In the genomic region with DNA sequence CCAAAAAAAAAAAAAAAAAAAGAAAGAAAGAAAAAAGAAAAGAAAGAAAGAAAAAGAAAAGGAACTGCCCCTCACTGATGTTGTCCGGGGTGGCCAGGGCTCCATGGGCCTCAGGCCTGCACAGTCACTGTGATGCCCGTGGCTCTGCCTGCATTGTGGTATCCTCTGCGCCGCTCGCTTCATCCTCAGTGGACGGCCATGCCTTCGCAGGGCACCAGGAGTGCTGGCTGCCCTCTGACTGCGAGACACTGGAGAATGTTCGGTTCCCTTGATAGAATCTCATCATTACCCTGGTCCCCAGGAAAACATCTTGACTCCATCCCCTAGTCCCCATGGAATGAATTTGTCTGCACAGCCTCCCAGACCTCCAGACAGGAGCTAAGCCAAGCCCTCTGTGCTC, we compare ENCODE assay signal across 21 cellular contexts.
DNase-seq lines count a peak whose midpoint lies in the region; ATAC-seq, FAIRE-seq and TF ChIP-seq lines count a peak whose summit lies in the region.
"Had no signal": no experiment of that assay in that cellular context is flagged by ENCODE, and none has a peak within 500 bp of the region (broad histone marks: within the 10 kb centered on the region; RNA-seq: fewer than 3 reads in every experiment).

No MANE protein-coding gene starts in this region.

- no peak overlapping the region for H3K18ac ChIP-seq in H1 (ENCODE audit: extremely low read depth, low read length)

- intact Hi-C loops in spleen (cut with DNase I; ENCODE audit: low total_unique reads): no loop called here

- no peak for TF ChIP-seq EP300 in H1 (IDR thresholded peaks at IDR 0.05; ENCODE audit: borderline replicate concordance in 1 of 2, low read depth in 2 of 2, low read length in 2 of 2)

- H4K5ac ChIP-seq in H1 (ENCODE audit: insufficient read length, low read depth, low read length): no peak overlapping the region

- no peak for TF ChIP-seq RAD21 in H1 (IDR thresholded peaks at IDR 0.05 in 1 of 2, conservative IDR thresholded peaks at IDR 0.05 in 1 of 2; ENCODE audit: low read depth in 2 of 2, low read length in 2 of 2)

- in situ Hi-C loops in GM13976 (cut with MboI; ENCODE audit: low sequenced_read_pairs, unreplicated experiment): no loop called here

- 0 out of 2 replicates have a peak overlapping the region, but pooled peaks have one; percentile 4 for H4K8ac ChIP-seq in H1 (ENCODE audit: extremely low read depth, insufficient read depth, low read length)

- H2BK20ac ChIP-seq in H1 (ENCODE audit: low read length): no peak overlapping the region

- POLR2A ChIA-PET in H1 (lab: Charles Lee; ENCODE audit: partially characterized antibody): no interaction called here

- H4K91ac ChIP-seq in H1 (replicated peaks; ENCODE audit: insufficient read length, low read length): no peak overlapping the region

- WGBS in H1 (ENCODE audit: extremely low coverage in 1 of 2, insufficient coverage in 1 of 2, insufficient read length in 1 of 2, insufficient replicate concordance in 2 of 2, low coverage in 1 of 2, low lambda C conversion rate in 2 of 2, missing lambda C conversion rate in 1 of 2), 2 experiments: 93% methylated on average over 8 of the region's 9 CpGs; no CpG with 5 or more reads in 1 of the 2 experiments
- 79 to 98% (median 95%) methylated on average over 9 of the region's 9 CpGs for WGBS in spleen, 5 donors

- H3K27ac ChIP-seq in Peyer's patch: no peak overlapping the region
- H3K27ac ChIP-seq in H1 (ENCODE audit: low read depth, low read length): no peak overlapping the region
- H3K27ac ChIP-seq in osteoblast (ENCODE audit: low read depth, low read length): no peak overlapping the region
- no peak overlapping the region for H3K27ac ChIP-seq in spleen
- H3K27ac ChIP-seq: BLaER1, C4-2B, GM23248 had no signal

- no peak overlapping the region for H3K14ac ChIP-seq in H1 (ENCODE audit: insufficient read length)

- FAIRE-seq in H1 (lab: Jason Lieb, UNC): no peak
- FAIRE-seq: G401.6, GM18507 had no signal

- H3K79me2 ChIP-seq in H1 (ENCODE audit: control insufficient read depth in 1 of 2, insufficient read depth in 2 of 2, low read length in 2 of 2) (no peaks in the 10 kb centered on the region), osteoblast (ENCODE audit: insufficient read depth, low read length) (no peaks in the 10 kb centered on the region)

- H2BK5ac ChIP-seq in H1 (ENCODE audit: low read depth, low read length): no peak overlapping the region

- no peak overlapping the region for H2BK120ac ChIP-seq in H1 (replicated peaks; ENCODE audit: low read depth, low read length)

- H3K9ac ChIP-seq in H1 (replicated peaks in 1 of 4; ENCODE audit: extremely low read depth in 1 of 4, low read depth in 3 of 4, low read length in 3 of 4): no peak overlapping the region
- H3K9ac ChIP-seq: BLaER1, GM23248 had no signal

- H3K4me2 ChIP-seq in H1 (ENCODE audit: insufficient read depth in 1 of 2, low read depth in 2 of 2, low read length in 2 of 2) (no peak overlapping the region), osteoblast (ENCODE audit: insufficient read depth, low read length) (no peak overlapping the region)
- H3K4me2 ChIP-seq: BLaER1 had no signal

- no peaks in the 10 kb centered on the region for H3K4me1 ChIP-seq in Peyer's patch
- peaks cover 0 to 3% (median 0%) of the 10 kb centered on the region in 4 experiments; a peak in 1 of 7 replicates for H3K4me1 ChIP-seq in H1 (replicated peaks in 1 of 4; ENCODE audit: control insufficient read depth in 3 of 4, insufficient read depth in 4 of 4, low read length in 3 of 4)
- H3K4me1 ChIP-seq in osteoblast (ENCODE audit: insufficient read depth, low read length): peaks cover 3% of the 10 kb centered on the region
- peaks cover 0 to 15% (median 5%) of the 10 kb centered on the region in 6 donors for H3K4me1 ChIP-seq in spleen
- H3K4me1 ChIP-seq: BLaER1, Caco-2 had no signal

- H3K4me3 ChIP-seq in Peyer's patch (no peak overlapping the region), H1 (ENCODE audit: extremely low read depth in 1 of 4, insufficient read depth in 2 of 4, low read depth in 3 of 4, low read length in 4 of 4) (no peak overlapping the region), osteoblast (ENCODE audit: insufficient read depth, low read length) (no peak overlapping the region), spleen (no peak overlapping the region)
- H3K4me3 ChIP-seq: BLaER1, GM23248 had no signal

- no peak overlapping the region for H2AK5ac ChIP-seq in H1 (ENCODE audit: low read depth, low read length)

- CTCF ChIA-PET in H1 (lab: Charles Lee; ENCODE audit: partially characterized antibody): interaction anchor here (1.2 kb wide), 1 partner anchor 92 kb away, joined by 3 read pairs; no protein-coding TSS in a partner anchor

- TF ChIP-seq POLR2A in Peyer's patch (IDR thresholded peaks at IDR 0.05): no peak
- TF ChIP-seq POLR2A in H1 (IDR thresholded peaks at IDR 0.05; ENCODE audit: control extremely low read depth in 1 of 2, low read depth in 2 of 2, low read length in 2 of 2): no peak
- TF ChIP-seq POLR2A in spleen (IDR thresholded peaks at IDR 0.05): no peak

- H3K27me3 ChIP-seq in Peyer's patch: no peaks in the 10 kb centered on the region
- H3K27me3 ChIP-seq in H1 (replicated peaks in 1 of 4; ENCODE audit: control insufficient read depth in 3 of 4, extremely low read depth in 1 of 4, insufficient read depth in 3 of 4, low read length in 3 of 4): no peaks in the 10 kb centered on the region; a peak in 1 of 7 replicates
- peaks cover 4% of the 10 kb centered on the region for H3K27me3 ChIP-seq in osteoblast (ENCODE audit: insufficient read depth, low read length)
- no peaks in the 10 kb centered on the region for H3K27me3 ChIP-seq in spleen (replicated peaks in 1 of 7)
- H3K27me3 ChIP-seq: BLaER1 had no signal

- DNase-seq in Peyer's patch (peak in 2 of 3 donors; percentile 37 to 40), H1 (ENCODE audit: low read depth in 1 of 2, low spot score in 2 of 2) (no peak), osteoblast (ENCODE audit: insufficient read length, low spot score, missing footprints) (peak; percentile 27), spleen (peak; percentile 42), GM13976 (ENCODE audit: low spot score) (no peak), AG08396 (ENCODE audit: low spot score) (no peak)
- DNase-seq: Caco-2; CD4-positive, CD25-positive, alpha-beta regulatory T cell; CD8-positive, alpha-beta T cell; DMS153; DND-41; GM23248; H9; HFFc6 had no signal

- H3K23me2 ChIP-seq in H1 (ENCODE audit: low read depth, low read length): peaks cover 4% of the 10 kb centered on the region; the same call in 1 of the 2 replicates

- H2BK12ac ChIP-seq in H1 (ENCODE audit: low read depth, low read length): no peak overlapping the region

- TF ChIP-seq CTCF in Peyer's patch (IDR thresholded peaks at IDR 0.05) (no peak), H1 (IDR thresholded peaks at IDR 0.05; ENCODE audit: control extremely low read depth in 1 of 3, insufficient read depth in 1 of 3, low read depth in 1 of 3, low read length in 3 of 3) (no peak), osteoblast (IDR thresholded peaks at IDR 0.05; ENCODE audit: extremely low read depth, low read depth, low read length) (no peak), spleen (IDR thresholded peaks at IDR 0.05 in 8 of 11, conservative IDR thresholded peaks at IDR 0.05 in 3 of 11) (no peak), GM13976 (IDR thresholded peaks at IDR 0.05; ENCODE audit: borderline replicate concordance, control extremely low read depth, extremely low read depth, insufficient read depth, missing control alignments) (no peak)

- H3K9me3 ChIP-seq in Peyer's patch (no peaks in the 10 kb centered on the region), H1 (ENCODE audit: insufficient read depth in 2 of 2, low read depth in 1 of 2, low read length in 1 of 2) (no peaks in the 10 kb centered on the region), osteoblast (ENCODE audit: low read depth, low read length) (no peaks in the 10 kb centered on the region), spleen (no peaks in the 10 kb centered on the region)
- H3K9me3 ChIP-seq: BLaER1, Caco-2 had no signal

- no peak overlapping the region for H2BK15ac ChIP-seq in H1 (ENCODE audit: low read length)

- no peak overlapping the region for H3K56ac ChIP-seq in H1 (replicated peaks; ENCODE audit: insufficient read length, low read depth, low read length)

- H4K20me1 ChIP-seq in H1 (replicated peaks in 1 of 2; ENCODE audit: control insufficient read depth in 1 of 2, insufficient read depth in 2 of 2, low read length in 2 of 2) (peaks cover 0 to 4% of the 10 kb centered on the region in 2 experiments), osteoblast (ENCODE audit: insufficient read depth, low read length) (no peaks in the 10 kb centered on the region)
- H4K20me1 ChIP-seq: BLaER1 had no signal

- no peaks in the 10 kb centered on the region for H3K36me3 ChIP-seq in Peyer's patch
- no peaks in the 10 kb centered on the region for H3K36me3 ChIP-seq in H1 (ENCODE audit: control insufficient read depth in 2 of 4, insufficient read depth in 4 of 4, low read length in 3 of 4)
- H3K36me3 ChIP-seq in osteoblast (ENCODE audit: insufficient read depth, low read length): no peaks in the 10 kb centered on the region
- no peaks in the 10 kb centered on the region for H3K36me3 ChIP-seq in spleen
- H3K36me3 ChIP-seq: BLaER1 had no signal

- no peak overlapping the region for H3K4ac ChIP-seq in H1 (replicated peaks; ENCODE audit: insufficient read length, low read depth, low read length)

- no peak overlapping the region for H3K23ac ChIP-seq in H1 (ENCODE audit: insufficient read length)

- H2AFZ ChIP-seq in H1 (ENCODE audit: low read length) (no peak overlapping the region), osteoblast (ENCODE audit: low read length) (no peak overlapping the region)
- H2AFZ ChIP-seq: GM23248 had no signal

- no peaks in the 10 kb centered on the region for H3K79me1 ChIP-seq in H1 (ENCODE audit: low read depth, low read length)

- ATAC-seq in GM21447 (IDR thresholded peaks at IDR 0.05; ENCODE audit: unreplicated experiment): no peak
- no peak for ATAC-seq in HG03571 (IDR thresholded peaks at IDR 0.05; ENCODE audit: unreplicated experiment)
- ATAC-seq: CD8-positive, alpha-beta T cell; HCT116 had no signal

TF ChIP-seq in H1, 55 proteins besides CTCF, POLR2A, EP300 and RAD21 (continues in another document):
- TF ChIP-seq NANOG (IDR thresholded peaks at IDR 0.05; ENCODE audit: insufficient read depth, low read depth, low read length, poor library complexity, severe bottlenecking): no peak
- TF ChIP-seq, protein P1, sequence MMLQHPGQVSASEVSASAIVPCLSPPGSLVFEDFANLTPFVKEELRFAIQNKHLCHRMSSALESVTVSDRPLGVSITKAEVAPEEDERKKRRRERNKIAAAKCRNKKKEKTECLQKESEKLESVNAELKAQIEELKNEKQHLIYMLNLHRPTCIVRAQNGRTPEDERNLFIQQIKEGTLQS (IDR thresholded peaks at IDR 0.05; ENCODE audit: insufficient read depth, low read depth, low read length): no peak

Comparison
In these comparisons a context has a peak if more than half of its experiments do, and no peak if none do; other contexts are left out.
1. DNase-seq: peak in Peyer's patch (2 of 3), osteoblast (single experiment) and spleen (single experiment); none in H1 (0 of 2), GM13976 (single experiment) and AG08396 (single experiment).